7 cellular contexts compared by ENCODE assay signal in genomic region chr19:39971380-39971841, GRCh38. TPM values are rescaled to one million over a fixed set of nuclear protein-coding genes. Genes with fewer than 3 reads are reported as not detected.
DNase-seq lines count a peak whose midpoint lies in the region; ATAC-seq and TF ChIP-seq lines count a peak whose summit lies in the region.

No MANE protein-coding gene starts in this region.

- H3K27me3 ChIP-seq in Peyer's patch: no peaks in the 10 kb centered on the region

- peaks cover 0 to 35% (median 0%) of the 10 kb centered on the region in 3 donors for H3K36me3 ChIP-seq in Peyer's patch

- H3K4me3 ChIP-seq in Peyer's patch: peak overlapping the region; percentile 60 to 84 (median 68)

- peak overlapping the region; percentile 63 to 94 (median 90) for H3K27ac ChIP-seq in Peyer's patch

- TF ChIP-seq POLR2A in Peyer's patch (IDR thresholded peaks at IDR 0.05) (no peak), erythroblast (IDR thresholded peaks at IDR 0.05; ENCODE audit: low read length) (no peak)

- peak; percentile 1 for ATAC-seq in GM21526 (IDR thresholded peaks at IDR 0.05; ENCODE audit: low FRiP score, unreplicated experiment)
- ATAC-seq in omental fat pad (ENCODE audit: low FRiP score): peak; percentile 7
- ATAC-seq in GM18517 (IDR thresholded peaks at IDR 0.05; ENCODE audit: unreplicated experiment): no peak
- ATAC-seq in GM21390 (IDR thresholded peaks at IDR 0.05; ENCODE audit: unreplicated experiment): no peak
- no peak for ATAC-seq in HG03196 (IDR thresholded peaks at IDR 0.05; ENCODE audit: unreplicated experiment)

- H3K9me3 ChIP-seq in Peyer's patch: no peaks in the 10 kb centered on the region

- peaks cover 0 to 20% (median 9%) of the 10 kb centered on the region in 4 donors for H3K4me1 ChIP-seq in Peyer's patch

- DNase-seq in Peyer's patch (no peak), erythroblast (lab: John Stamatoyannopoulos, UW) (peak; percentile 74 to 82), omental fat pad (ENCODE audit: low spot score) (no peak)

- no peak for TF ChIP-seq CTCF in Peyer's patch (IDR thresholded peaks at IDR 0.05)
- no peak for TF ChIP-seq CTCF in omental fat pad (IDR thresholded peaks at IDR 0.05)

RNA-seq across cellular contexts. Expression of gene PSMC4, which starts 0.4 kb away (rescaled TPM):
- total RNA-seq in Peyer's patch: 10 to 100 TPM; 74.4 to 97.9 (median 90.0) TPM
- total RNA-seq in omental fat pad: 100 to 1,000 TPM in 1 of 4 donors, 10 to 100 TPM in 3; 52.6 to 141 (median 75.4) TPM

RNA-seq across cellular contexts. Expression of gene ZNF546, which starts 25.4 kb away (rescaled TPM):
- total RNA-seq in Peyer's patch: 1 to 10 TPM; 3.0 to 5.5 (median 4.8) TPM
- 10 to 100 TPM in 1 of 4 donors, 1 to 10 TPM in 3; 1.4 to 11.8 (median 6.7) TPM for total RNA-seq in omental fat pad

RNA-seq across cellular contexts. Expression of gene FCGBP, which starts 37.0 kb away (rescaled TPM):
- 1,000 to 10,000 TPM in 3 of 4 donors, 100 to 1,000 TPM in 1; 563 to 4,025 (median 1,224) TPM for total RNA-seq in Peyer's patch
- 100 to 1,000 TPM in 1 of 4 donors, 10 to 100 TPM in 3; 12.5 to 197 (median 29.3) TPM for total RNA-seq in omental fat pad

Comparison
In these comparisons a context has a peak if more than half of its experiments do, and no peak if none do; other contexts are left out.
1. ATAC-seq: peak in GM21526 (single experiment) and omental fat pad (single experiment); none in GM18517 (single experiment), GM21390 (single experiment) and HG03196 (single experiment).
2. DNase-seq: peak in erythroblast (2 of 2); none in Peyer's patch (0 of 3) and omental fat pad (single experiment).